8 cellular contexts compared by ENCODE assay signal in the genomic region with DNA sequence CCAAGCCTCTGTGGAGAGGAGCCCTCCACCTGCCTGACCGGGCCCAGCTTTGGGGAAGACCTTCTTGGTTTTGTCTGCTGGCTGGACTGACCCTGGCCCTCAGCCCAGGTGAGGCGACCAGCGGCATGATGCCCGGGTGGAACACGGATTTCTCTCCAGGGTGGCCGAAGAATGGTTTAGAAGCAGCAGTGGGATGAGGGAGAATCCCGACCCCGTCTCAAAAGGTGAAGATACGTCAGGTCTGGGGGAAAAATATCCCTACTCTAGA. TPM values are rescaled to one million over a fixed set of nuclear protein-coding genes. Genes with fewer than 3 reads are reported as not detected.
A peak's percentile ranks its signal among the peaks of the same experiment; 100 is the strongest.
DNase-seq lines count a peak whose midpoint lies in the region; ATAC-seq and TF ChIP-seq lines count a peak whose summit lies in the region.

No MANE protein-coding gene starts in this region.

- H3K27ac ChIP-seq in CD8-positive, alpha-beta T cell (ENCODE audit: low read depth, low read length) = peak overlapping the region; percentile 87
- peak overlapping the region; percentile 91 for H3K27ac ChIP-seq in effector memory CD4-positive, alpha-beta T cell (ENCODE audit: insufficient read depth, low read length, poor library complexity, severe bottlenecking)

- H3K9me3 ChIP-seq in CD8-positive, alpha-beta T cell (ENCODE audit: low read length) = no peaks in the 10 kb centered on the region
- no peaks in the 10 kb centered on the region for H3K9me3 ChIP-seq in effector memory CD4-positive, alpha-beta T cell (ENCODE audit: control insufficient read depth, low read length)
- no peaks in the 10 kb centered on the region for H3K9me3 ChIP-seq in neuron (ENCODE audit: low read length)

- no peaks in the 10 kb centered on the region for H3K27me3 ChIP-seq in CD8-positive, alpha-beta T cell (ENCODE audit: insufficient read depth, low read length)
- H3K27me3 ChIP-seq in effector memory CD4-positive, alpha-beta T cell (replicated peaks; ENCODE audit: control insufficient read depth, insufficient read depth, low read length, poor library complexity, severe bottlenecking) = no peaks in the 10 kb centered on the region
- no peaks in the 10 kb centered on the region for H3K27me3 ChIP-seq in neuron (ENCODE audit: insufficient read depth, low read length)

- no peak for TF ChIP-seq CTCF in CD8-positive, alpha-beta T cell (IDR thresholded peaks at IDR 0.05)
- no peak for TF ChIP-seq CTCF in LNCaP clone FGC (IDR thresholded peaks at IDR 0.05; ENCODE audit: control insufficient read depth, extremely low read depth, insufficient read depth)

- no peaks in the 10 kb centered on the region for H3K36me3 ChIP-seq in CD8-positive, alpha-beta T cell (ENCODE audit: insufficient read depth, low read length)
- no peaks in the 10 kb centered on the region for H3K36me3 ChIP-seq in effector memory CD4-positive, alpha-beta T cell (ENCODE audit: control insufficient read depth, insufficient read depth, low read length)
- H3K36me3 ChIP-seq in neuron (ENCODE audit: insufficient read depth, low read length) = peaks cover 6% of the 10 kb centered on the region

- H3K27ac Mint-ChIP-seq in CD8-positive, alpha-beta T cell = peak overlapping the region; percentile 94

- intact Hi-C loops in CD8-positive, alpha-beta T cell (cut with DNase I, micrococcal nuclease) = no loop called here

- H3K27me3 Mint-ChIP-seq in CD8-positive, alpha-beta T cell (ENCODE audit: low read depth) = no peaks in the 10 kb centered on the region

- ATAC-seq in CD8-positive, alpha-beta T cell = no peak
- no peak for ATAC-seq in GM19397 (IDR thresholded peaks at IDR 0.05; ENCODE audit: unreplicated experiment)

- H3K9me3 Mint-ChIP-seq in CD8-positive, alpha-beta T cell = no peaks in the 10 kb centered on the region

- peaks cover 19% of the 10 kb centered on the region for H3K4me1 ChIP-seq in CD8-positive, alpha-beta T cell (ENCODE audit: insufficient read depth, low read length)
- H3K4me1 ChIP-seq in effector memory CD4-positive, alpha-beta T cell (ENCODE audit: control insufficient read depth, insufficient read depth, low read length, poor library complexity, severe bottlenecking) = peaks cover 14% of the 10 kb centered on the region
- peaks cover 11% of the 10 kb centered on the region for H3K4me1 ChIP-seq in neuron (ENCODE audit: insufficient read depth, low read length)

- POLR2A ChIA-PET in CD8-positive, alpha-beta T cell (lab: Charles Lee) = interaction anchor here (0.9 kb wide), 1 partner anchor 30 kb away, joined by 3 read pairs; no protein-coding TSS in a partner anchor

- H3K4me3 ChIP-seq in CD8-positive, alpha-beta T cell (ENCODE audit: low read depth, low read length) = peak overlapping the region; percentile 91
- peak overlapping the region; percentile 87 for H3K4me3 ChIP-seq in LNCaP clone FGC (ENCODE audit: low read depth, low read length)
- peak overlapping the region; percentile 97 for H3K4me3 ChIP-seq in effector memory CD4-positive, alpha-beta T cell (ENCODE audit: insufficient read depth, low read depth, low read length, poor library complexity, severe bottlenecking)
- peak overlapping the region; percentile 87 for H3K4me3 ChIP-seq in neuron (ENCODE audit: low read length)

- no peak for DNase-seq in CD8-positive, alpha-beta T cell
- DNase-seq in LNCaP clone FGC (ENCODE audit: low read depth) (no peak), superior temporal gyrus (ENCODE audit: extremely low spot score) (no peak), NOMO-1 treated with dmso at 0.1 percent for 144 hours (lab: John Stamatoyannopoulos, UW; ENCODE audit: unreplicated experiment) (no peak), hepatic stellate cell (ENCODE audit: low spot score) (no peak)
- no peak for DNase-seq in effector memory CD4-positive, alpha-beta T cell

- peak overlapping the region; percentile 60 for H2AFZ ChIP-seq in neuron (ENCODE audit: low read depth, low read length)

- CTCF ChIA-PET in CD8-positive, alpha-beta T cell (lab: Charles Lee) = interaction anchor here (0.8 kb wide), 1 partner anchor 36 kb away, joined by 3 read pairs; no protein-coding TSS in a partner anchor

- peak overlapping the region; percentile 88 for H3K4me3 Mint-ChIP-seq in CD8-positive, alpha-beta T cell

- H3K4me1 Mint-ChIP-seq in CD8-positive, alpha-beta T cell (ENCODE audit: low read depth) = peaks cover 23% of the 10 kb centered on the region

- H3K36me3 Mint-ChIP-seq in CD8-positive, alpha-beta T cell = no peaks in the 10 kb centered on the region

RNA-seq across cellular contexts. Expression of gene ZBTB42, which starts 15.7 kb away (rescaled TPM):
- 1 to 10 TPM; 2.0 to 2.3 TPM for total RNA-seq in CD8-positive, alpha-beta T cell

RNA-seq across cellular contexts. Expression of gene AKT1, which starts 21.1 kb away (rescaled TPM):
- 10 to 100 TPM; 65.7 to 67.7 TPM for total RNA-seq in CD8-positive, alpha-beta T cell

RNA-seq across cellular contexts. Expression of gene CEP170B, which starts 48.5 kb away (rescaled TPM):
- 1 to 10 TPM; 1.6 to 1.7 TPM for total RNA-seq in CD8-positive, alpha-beta T cell
